In the genomic region with DNA sequence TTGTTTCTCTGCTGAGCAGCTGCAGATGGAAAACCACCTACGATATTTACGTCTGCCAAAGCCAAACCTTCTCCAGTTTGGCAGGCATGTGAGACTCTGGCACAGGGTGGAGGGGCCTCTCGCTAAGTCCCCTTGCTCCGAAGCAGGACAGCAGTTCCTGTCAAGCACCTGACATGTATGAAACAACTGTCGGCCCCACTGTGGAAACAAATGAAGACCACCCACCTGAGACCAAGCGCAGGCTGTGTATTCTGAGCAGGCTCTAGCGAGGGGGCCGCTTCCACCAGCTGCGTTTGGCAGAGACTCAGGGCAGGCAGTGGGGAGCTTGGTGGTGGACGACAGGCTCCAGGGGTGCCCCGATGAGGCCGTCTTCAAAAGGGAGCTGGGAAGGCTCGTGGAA, we compare ENCODE assay signal across 1 cellular context.
TF ChIP-seq lines count a peak whose summit lies in the region.

No MANE protein-coding gene starts in this region.

TF ChIP-seq in H1, 55 proteins besides CTCF, POLR2A, EP300 and RAD21 (continued from another document):
- TF ChIP-seq CHD2 (IDR thresholded peaks at IDR 0.05; ENCODE audit: low read length) (no peak), RBBP5 (IDR thresholded peaks at IDR 0.05; ENCODE audit: borderline replicate concordance, low read depth, low read length) (no peak), GTF2F1 (IDR thresholded peaks at IDR 0.05; ENCODE audit: borderline replicate concordance, low read depth, low read length) (no peak), SRF (IDR thresholded peaks at IDR 0.05; ENCODE audit: low read depth, low read length) (no peak), CREB1 (IDR thresholded peaks at IDR 0.05) (no peak), SP1 (IDR thresholded peaks at IDR 0.05; ENCODE audit: low read depth, low read length) (no peak), CBX5 (IDR thresholded peaks at IDR 0.05; ENCODE audit: low read depth, low read length) (no peak), SIN3A (conservative IDR thresholded peaks at IDR 0.05 in 1 of 2, IDR thresholded peaks at IDR 0.05 in 1 of 2; ENCODE audit: low read depth in 1 of 2, low read length in 2 of 2) (no peak), MAFK (IDR thresholded peaks at IDR 0.05; ENCODE audit: low read depth, low read length) (no peak), GABPA (IDR thresholded peaks at IDR 0.05; ENCODE audit: borderline replicate concordance, insufficient read depth, low read length) (no peak), FOSL1 (IDR thresholded peaks at IDR 0.05; ENCODE audit: insufficient read depth, low read depth, low read length) (no peak), PHF8 (conservative IDR thresholded peaks at IDR 0.05; ENCODE audit: low read depth, low read length) (no peak), RNF2 (IDR thresholded peaks at IDR 0.05; ENCODE audit: borderline replicate concordance, low read depth, low read length, missing control alignments, poor library complexity, severe bottlenecking) (no peak), BRCA1 (IDR thresholded peaks at IDR 0.05; ENCODE audit: low read depth, low read length) (no peak)
- TF ChIP-seq, protein P1, sequence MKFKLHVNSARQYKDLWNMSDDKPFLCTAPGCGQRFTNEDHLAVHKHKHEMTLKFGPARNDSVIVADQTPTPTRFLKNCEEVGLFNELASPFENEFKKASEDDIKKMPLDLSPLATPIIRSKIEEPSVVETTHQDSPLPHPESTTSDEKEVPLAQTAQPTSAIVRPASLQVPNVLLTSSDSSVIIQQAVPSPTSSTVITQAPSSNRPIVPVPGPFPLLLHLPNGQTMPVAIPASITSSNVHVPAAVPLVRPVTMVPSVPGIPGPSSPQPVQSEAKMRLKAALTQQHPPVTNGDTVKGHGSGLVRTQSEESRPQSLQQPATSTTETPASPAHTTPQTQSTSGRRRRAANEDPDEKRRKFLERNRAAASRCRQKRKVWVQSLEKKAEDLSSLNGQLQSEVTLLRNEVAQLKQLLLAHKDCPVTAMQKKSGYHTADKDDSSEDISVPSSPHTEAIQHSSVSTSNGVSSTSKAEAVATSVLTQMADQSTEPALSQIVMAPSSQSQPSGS (IDR thresholded peaks at IDR 0.05; ENCODE audit: low read length) = no peak
